ENCODE assay signal across 16 cellular contexts in the genomic region with DNA sequence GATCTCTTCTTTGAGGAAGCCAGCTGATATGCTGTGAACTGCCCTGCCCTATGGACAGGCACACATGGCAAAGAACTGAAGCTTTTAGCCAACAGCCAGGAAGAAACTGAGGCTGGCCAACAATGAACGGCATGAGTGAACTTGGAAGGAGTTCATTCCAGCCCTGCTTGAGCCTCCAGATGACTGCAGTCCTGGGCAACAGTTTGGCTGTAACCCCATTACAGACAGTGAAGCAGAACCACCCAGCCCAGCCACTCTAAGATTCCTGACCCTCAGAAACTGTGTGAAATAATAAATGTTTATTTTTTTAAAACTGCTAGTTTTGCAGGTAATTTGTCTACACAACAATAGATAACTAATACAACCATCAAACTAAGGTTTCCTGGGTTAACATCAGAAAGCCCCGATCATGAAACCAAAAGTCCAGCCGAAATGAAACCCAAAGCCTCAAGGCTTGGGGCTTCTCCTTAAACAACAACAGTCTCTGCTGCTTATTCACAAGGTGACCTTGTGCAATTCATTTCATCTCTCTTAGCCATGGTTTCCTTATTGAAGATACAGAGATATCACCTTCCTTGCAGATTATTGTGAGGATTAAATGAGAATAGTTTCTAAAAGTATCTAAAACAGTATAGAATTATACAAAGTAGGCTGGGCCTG. TPM values are rescaled to one million over a fixed set of nuclear protein-coding genes. Genes with fewer than 3 reads are reported as not detected.
A peak's percentile ranks its signal among the peaks of the same experiment; 100 is the strongest.
DNase-seq lines count a peak whose midpoint lies in the region; ATAC-seq and TF ChIP-seq lines count a peak whose summit lies in the region.
"Had no signal": no experiment of that assay in that cellular context is flagged by ENCODE, and none has a peak within 500 bp of the region (broad histone marks: within the 10 kb centered on the region; RNA-seq: fewer than 3 reads in every experiment).

No MANE protein-coding gene starts in this region.

- no peak overlapping the region for H3K4me2 ChIP-seq in smooth muscle cell

- no peak overlapping the region for H3K9ac ChIP-seq in smooth muscle cell (ENCODE audit: low read depth)

- H3K27me3 ChIP-seq in smooth muscle cell (ENCODE audit: low read depth), result no peaks in the 10 kb centered on the region
- H3K27me3 ChIP-seq: SJCRH30 had no signal

- H3K4me3 ChIP-seq in GM12864 (ENCODE audit: low read depth, low read length) (peak overlapping the region; percentile 37), smooth muscle cell (no peak overlapping the region)
- H3K4me3 ChIP-seq: SJCRH30 had no signal

- H2AFZ ChIP-seq in smooth muscle cell (ENCODE audit: low read depth), result no peak overlapping the region

- no peaks in the 10 kb centered on the region for H3K9me3 Mint-ChIP-seq in stimulated activated naive B cell treated with anti-CD40 and anti-IgM and Interleukin-4, amounts not matched to agents 10 μg/mL and 1 μg/mL and 100 μg/mL, for 72 hours
- H3K9me3 Mint-ChIP-seq: activated naive CD4-positive, alpha-beta T cell treated with anti-CD3 and anti-CD28 coated beads, Interleukin-2, amount 50 U/mL, for 72 hours; IgD-negative memory B cell had no signal

- no peak overlapping the region for H3K4me3 Mint-ChIP-seq in stimulated activated naive B cell treated with anti-CD40 and anti-IgM and Interleukin-4, amounts not matched to agents 10 μg/mL and 1 μg/mL and 100 μg/mL, for 72 hours

- H3K4me1 Mint-ChIP-seq in stimulated activated naive B cell treated with anti-CD40 and anti-IgM and Interleukin-4, amounts not matched to agents 10 μg/mL and 1 μg/mL and 100 μg/mL, for 72 hours, result peaks cover 13 to 24% of the 10 kb centered on the region in 2 donors

- no peaks in the 10 kb centered on the region for H3K36me3 ChIP-seq in smooth muscle cell (ENCODE audit: low read depth)
- H3K36me3 ChIP-seq: SJCRH30 had no signal

- peaks cover 0 to 4% of the 10 kb centered on the region in 2 donors for H3K27me3 Mint-ChIP-seq in stimulated activated naive B cell treated with anti-CD40 and anti-IgM and Interleukin-4, amounts not matched to agents 10 μg/mL and 1 μg/mL and 100 μg/mL, for 72 hours

- ATAC-seq in GM19324 (IDR thresholded peaks at IDR 0.05; ENCODE audit: low FRiP score, unreplicated experiment) (peak; percentile 39), HG02642 (IDR thresholded peaks at IDR 0.05; ENCODE audit: poor library complexity, unreplicated experiment) (peak; percentile 51), HG03442 (IDR thresholded peaks at IDR 0.05; ENCODE audit: unreplicated experiment) (peak; percentile 50)
- ATAC-seq in stimulated activated naive B cell treated with anti-CD40 and anti-IgM and Interleukin-4, amounts not matched to agents 10 μg/mL and 1 μg/mL and 100 μg/mL, for 72 hours (replicated peaks), result no peak
- ATAC-seq: activated naive CD4-positive, alpha-beta T cell treated with anti-CD3 and anti-CD28 coated beads, Interleukin-2, amount 50 U/mL, for 72 hours had no signal

- H3K36me3 Mint-ChIP-seq in stimulated activated naive B cell treated with anti-CD40 and anti-IgM and Interleukin-4, amounts not matched to agents 10 μg/mL and 1 μg/mL and 100 μg/mL, for 72 hours, result no peaks in the 10 kb centered on the region
- H3K36me3 Mint-ChIP-seq: activated naive CD4-positive, alpha-beta T cell treated with anti-CD3 and anti-CD28 coated beads, Interleukin-2, amount 50 U/mL, for 72 hours; IgD-negative memory B cell had no signal

- H3K27ac Mint-ChIP-seq in stimulated activated naive B cell treated with anti-CD40 and anti-IgM and Interleukin-4, amounts not matched to agents 10 μg/mL and 1 μg/mL and 100 μg/mL, for 72 hours, result no peak overlapping the region
- H3K27ac Mint-ChIP-seq: activated naive CD4-positive, alpha-beta T cell treated with anti-CD3 and anti-CD28 coated beads, Interleukin-2, amount 50 U/mL, for 72 hours; IgD-negative memory B cell had no signal

- no peaks in the 10 kb centered on the region for H3K4me1 ChIP-seq in smooth muscle cell (ENCODE audit: low read depth)
- H3K4me1 ChIP-seq: SJCRH30 had no signal

- TF ChIP-seq CTCF in GM12864 (IDR thresholded peaks at IDR 0.05; ENCODE audit: low read depth, low read length, missing control alignments) (no peak), smooth muscle cell (IDR thresholded peaks at IDR 0.05; ENCODE audit: borderline replicate concordance, insufficient read depth, poor library complexity, severe bottlenecking) (no peak)

- H4K20me1 ChIP-seq in smooth muscle cell (ENCODE audit: low read depth), result no peaks in the 10 kb centered on the region

- DNase-seq in GM12864 (ENCODE audit: low read depth), result peak; percentile 50
- DNase-seq in KG1 (lab: John Stamatoyannopoulos, UW), result no peak
- DNase-seq in smooth muscle cell (lab: John Stamatoyannopoulos, UW; ENCODE audit: unreplicated experiment), result no peak
- no peak for DNase-seq in stimulated activated naive B cell treated with anti-CD40 and anti-IgM and Interleukin-4, amounts not matched to agents 10 μg/mL and 1 μg/mL and 100 μg/mL, for 72 hours
- DNase-seq in NCI-H748 (lab: John Stamatoyannopoulos, UW; ENCODE audit: unreplicated experiment), result no peak
- DNase-seq: activated CD8-positive, alpha-beta memory T cell treated with anti-CD3 and anti-CD28 coated beads, Interleukin-2, amount 50 U/mL, for 4 hours; kidney; NCI-H1436; NCI-H774; posterior cingulate gyrus; SJCRH30 had no signal

- H3K9me3 ChIP-seq in smooth muscle cell (replicated peaks; ENCODE audit: low read depth), result no peaks in the 10 kb centered on the region
- H3K9me3 ChIP-seq: SJCRH30 had no signal

- H3K27ac ChIP-seq in smooth muscle cell (ENCODE audit: low read depth), result no peak overlapping the region
- H3K27ac ChIP-seq: SJCRH30 had no signal

- H3F3A ChIP-seq in smooth muscle cell (ENCODE audit: low read depth), result no peaks in the 10 kb centered on the region

- H3K79me2 ChIP-seq in smooth muscle cell (ENCODE audit: low read depth), result peaks cover 3% of the 10 kb centered on the region

- 95% methylated on average over 3 of the region's 3 CpGs for WGBS in smooth muscle cell (ENCODE audit: low lambda C conversion rate)

RNA-seq across cellular contexts. Expression of a gene that starts 31.4 kb away (rescaled TPM):
- 31.7 and 40.6 TPM in 2 replicates for total RNA-seq in smooth muscle cell
- 20.5 and 22.4 TPM in 2 replicates for polyA plus RNA-seq in smooth muscle cell

Comparison
In these comparisons a context has a peak if more than half of its experiments do, and no peak if none do; other contexts are left out.
1. ATAC-seq: peak in GM19324 (single experiment), HG02642 (single experiment) and HG03442 (single experiment); none in stimulated activated naive B cell treated with anti-CD40 and anti-IgM and Interleukin-4, amounts not matched to agents 10 μg/mL and 1 μg/mL and 100 μg/mL, for 72 hours (0 of 2).